12 cellular contexts compared by ENCODE assay signal in genomic region chr1:198175418-198176170, GRCh38. TPM values are rescaled to one million over a fixed set of nuclear protein-coding genes. Genes with fewer than 3 reads are reported as not detected.
DNase-seq lines count a peak whose midpoint lies in the region; ATAC-seq and TF ChIP-seq lines count a peak whose summit lies in the region.
"Had no signal": no experiment of that assay in that cellular context is flagged by ENCODE, and none has a peak within 500 bp of the region (broad histone marks: within the 10 kb centered on the region; RNA-seq: fewer than 3 reads in every experiment).

No MANE protein-coding gene starts in this region.

- H3K4me3 Mint-ChIP-seq in activated T-cell treated with anti-CD3 and anti-CD28 coated beads, Interleukin-2, amount 50 U/mL, for 72 hours, result peak overlapping the region; percentile 42 to 96

- H3K4me1 Mint-ChIP-seq in activated T-cell treated with anti-CD3 and anti-CD28 coated beads, Interleukin-2, amount 50 U/mL, for 72 hours (ENCODE audit: low read depth), result peaks cover 92% of the 10 kb centered on the region

- peak overlapping the region; percentile 85 for H3K27ac Mint-ChIP-seq in activated T-cell treated with anti-CD3 and anti-CD28 coated beads, Interleukin-2, amount 50 U/mL, for 72 hours

- no peak for TF ChIP-seq CTCF in brain microvascular endothelial cell (IDR thresholded peaks at IDR 0.05; ENCODE audit: low read depth, low read length, missing control alignments)

- no peaks in the 10 kb centered on the region for H3K36me3 ChIP-seq in brain microvascular endothelial cell (replicated peaks)
- H3K36me3 ChIP-seq: ascending aorta, BLaER1, neutrophil had no signal

- peak overlapping the region; percentile 65 for H3K27ac ChIP-seq in brain microvascular endothelial cell
- H3K27ac ChIP-seq: ascending aorta, BLaER1, neutrophil had no signal

- in situ Hi-C loops in brain microvascular endothelial cell (cut with HindIII; ENCODE audit: low pct_ligation_motif_present, low sequenced_read_pairs), result no loop called here

- no peak for DNase-seq in activated T-cell treated with anti-CD3 and anti-CD28 coated beads, Interleukin-2, amount 50 U/mL, for 72 hours
- DNase-seq in activated T-cell treated with anti-CD3 and anti-CD28 coated beads for 4 hours (no peak), brain microvascular endothelial cell (peak; percentile 38), stromal cell of bone marrow (ENCODE audit: low read depth) (peak; percentile 49), T1000 (lab: John Stamatoyannopoulos, UW) (no peak), globus pallidus (ENCODE audit: low spot score) (no peak)
- DNase-seq: NCI-H1930 had no signal

- H3K9me3 Mint-ChIP-seq in activated T-cell treated with anti-CD3 and anti-CD28 coated beads, Interleukin-2, amount 50 U/mL, for 72 hours, result no peaks in the 10 kb centered on the region

- no peaks in the 10 kb centered on the region for H3K27me3 ChIP-seq in brain microvascular endothelial cell (replicated peaks)
- H3K27me3 ChIP-seq: ascending aorta, BLaER1, neutrophil had no signal

- H3K27me3 Mint-ChIP-seq in activated T-cell treated with anti-CD3 and anti-CD28 coated beads, Interleukin-2, amount 50 U/mL, for 72 hours (ENCODE audit: low read depth), result no peaks in the 10 kb centered on the region

- H3K4me3 ChIP-seq in brain microvascular endothelial cell (ENCODE audit: low read depth, low read length), result no peak overlapping the region
- H3K4me3 ChIP-seq: ascending aorta, BLaER1 had no signal

- peaks cover 0 to 1% of the 10 kb centered on the region in 2 donors for H3K36me3 Mint-ChIP-seq in activated T-cell treated with anti-CD3 and anti-CD28 coated beads, Interleukin-2, amount 50 U/mL, for 72 hours (ENCODE audit: insufficient read depth in 2 of 2)

- ATAC-seq in activated T-cell treated with anti-CD3 and anti-CD28 coated beads, Interleukin-2, amount 50 U/mL, for 72 hours (replicated peaks in 1 of 2), result peak; percentile 88 to 90
- ATAC-seq in HG03280 (IDR thresholded peaks at IDR 0.05; ENCODE audit: unreplicated experiment) (peak; percentile 58), HG03439 (IDR thresholded peaks at IDR 0.05; ENCODE audit: unreplicated experiment) (no peak)

RNA-seq across cellular contexts. Expression of gene NEK7, which starts 18.8 kb away (rescaled TPM):
- total RNA-seq in activated T-cell treated with anti-CD3 and anti-CD28 coated beads, Interleukin-2, amount 50 U/mL, for 72 hours, result 10 to 100 TPM; 55.9 to 64.9 TPM

Comparison
In these comparisons a context has a peak if more than half of its experiments do, and no peak if none do; other contexts are left out.
1. DNase-seq: peak in brain microvascular endothelial cell (single experiment) and stromal cell of bone marrow (single experiment); none in activated T-cell treated with anti-CD3 and anti-CD28 coated beads, Interleukin-2, amount 50 U/mL, for 72 hours (0 of 2), activated T-cell treated with anti-CD3 and anti-CD28 coated beads for 4 hours (single experiment), T1000 (single experiment) and globus pallidus (single experiment).